Comparison of ENCODE assay signal across 22 cellular contexts in genomic region chr12:3106564-3106963, GRCh38. TPM values are rescaled to one million over a fixed set of nuclear protein-coding genes. Genes with fewer than 3 reads are reported as not detected.
DNase-seq lines count a peak whose midpoint lies in the region; ATAC-seq and TF ChIP-seq lines count a peak whose summit lies in the region.
"Had no signal": no experiment of that assay in that cellular context is flagged by ENCODE, and none has a peak within 500 bp of the region (broad histone marks: within the 10 kb centered on the region; RNA-seq: fewer than 3 reads in every experiment).

No MANE protein-coding gene starts in this region.

- H3K27ac Mint-ChIP-seq in neural progenitor cell, result no peak overlapping the region
- H3K27ac Mint-ChIP-seq: activated naive CD4-positive, alpha-beta T cell treated with anti-CD3 and anti-CD28 coated beads, Interleukin-2, amount 10 ng/mL, durations not matched to agents 7 days and 5 days; memory B cell; natural killer cell treated with Interleukin-12 subunit alpha and Interleukin-12 subunit beta and Interleukin-15 and Interleukin-18, amount 100 ng/mL, for 72 hours; T-helper 2 cell treated with Interferon-gamma antibody and Interleukin-4, amounts not matched to agents 5 μg/mL and 100 μg/mL, for 36 hours had no signal

- peaks cover 17 to 62% (median 55%) of the 10 kb centered on the region in 10 experiments for H3K4me1 ChIP-seq in BLaER1 treated with 17β-estradiol and CSF1 and Interleukin-3, amounts not matched to agents 10 nM and 100 nM
- H3K4me1 ChIP-seq in neural progenitor cell, result peaks cover 29% of the 10 kb centered on the region

- peak overlapping the region in 5 of 11 experiments; percentile 13 to 54 (median 41); a peak in 7 of 22 replicates for H3K9ac ChIP-seq in BLaER1 treated with 17β-estradiol and CSF1 and Interleukin-3, amounts not matched to agents 10 nM and 100 nM
- no peak overlapping the region for H3K9ac ChIP-seq in neural progenitor cell
- H3K9ac ChIP-seq: KMS-11 had no signal

- peaks cover 0 to 50% (median 0%) of the 10 kb centered on the region in 11 experiments; a peak in 5 of 22 replicates for H3K27me3 ChIP-seq in BLaER1 treated with 17β-estradiol and CSF1 and Interleukin-3, amounts not matched to agents 10 nM and 100 nM
- H3K27me3 ChIP-seq in brain microvascular endothelial cell (replicated peaks), result no peaks in the 10 kb centered on the region
- no peaks in the 10 kb centered on the region for H3K27me3 ChIP-seq in neural progenitor cell
- H3K27me3 ChIP-seq: ascending aorta, esophagus squamous epithelium had no signal

- H4K20me1 ChIP-seq in BLaER1 treated with 17β-estradiol and CSF1 and Interleukin-3, amounts not matched to agents 10 nM and 100 nM, result peaks cover 0 to 47% (median 0%) of the 10 kb centered on the region in 11 experiments; a peak in 5 of 22 replicates
- no peaks in the 10 kb centered on the region for H4K20me1 ChIP-seq in neural progenitor cell (ENCODE audit: low read depth)

- H3K4me3 ChIP-seq in BLaER1 treated with 17β-estradiol and CSF1 and Interleukin-3, amounts not matched to agents 10 nM and 100 nM, result no peak overlapping the region
- H3K4me3 ChIP-seq in brain microvascular endothelial cell (ENCODE audit: low read depth, low read length) (no peak overlapping the region), neural progenitor cell (no peak overlapping the region)
- H3K4me3 ChIP-seq: ascending aorta, esophagus squamous epithelium had no signal

- no peak for ATAC-seq in HG03520 (IDR thresholded peaks at IDR 0.05; ENCODE audit: unreplicated experiment)

- peak overlapping the region; percentile 41 to 90 (median 73) for H3K4me2 ChIP-seq in BLaER1 treated with 17β-estradiol and CSF1 and Interleukin-3, amounts not matched to agents 10 nM and 100 nM
- no peak overlapping the region for H3K4me2 ChIP-seq in neural progenitor cell
- H3K4me2 ChIP-seq: KMS-11 had no signal

- peak overlapping the region; percentile 6 for H3K4me3 Mint-ChIP-seq in neural progenitor cell
- H3K4me3 Mint-ChIP-seq: activated naive CD4-positive, alpha-beta T cell treated with anti-CD3 and anti-CD28 coated beads, Interleukin-2, amount 10 ng/mL, durations not matched to agents 7 days and 5 days; memory B cell; natural killer cell treated with Interleukin-12 subunit alpha and Interleukin-12 subunit beta and Interleukin-15 and Interleukin-18, amount 100 ng/mL, for 72 hours; T-helper 2 cell treated with Interferon-gamma antibody and Interleukin-4, amounts not matched to agents 5 μg/mL and 100 μg/mL, for 36 hours had no signal

- TF ChIP-seq CTCF in brain microvascular endothelial cell (IDR thresholded peaks at IDR 0.05; ENCODE audit: low read depth, low read length, missing control alignments) (no peak), neural progenitor cell (IDR thresholded peaks at IDR 0.05) (no peak)

- H3F3A ChIP-seq in neural progenitor cell (ENCODE audit: low read depth), result peaks cover 30% of the 10 kb centered on the region

- peaks cover 15% of the 10 kb centered on the region for H3K27me3 Mint-ChIP-seq in neural progenitor cell (ENCODE audit: insufficient read depth, low read depth)

- H3K4me1 Mint-ChIP-seq in neural progenitor cell, result peaks cover 51% of the 10 kb centered on the region
- H3K4me1 Mint-ChIP-seq: activated naive CD4-positive, alpha-beta T cell treated with anti-CD3 and anti-CD28 coated beads, Interleukin-2, amount 10 ng/mL, durations not matched to agents 7 days and 5 days; memory B cell had no signal

- H3K9me3 Mint-ChIP-seq in neural progenitor cell, result no peaks in the 10 kb centered on the region
- H3K9me3 Mint-ChIP-seq: activated naive CD4-positive, alpha-beta T cell treated with anti-CD3 and anti-CD28 coated beads, Interleukin-2, amount 10 ng/mL, durations not matched to agents 7 days and 5 days; memory B cell; natural killer cell treated with Interleukin-12 subunit alpha and Interleukin-12 subunit beta and Interleukin-15 and Interleukin-18, amount 100 ng/mL, for 72 hours; T-helper 2 cell treated with Interferon-gamma antibody and Interleukin-4, amounts not matched to agents 5 μg/mL and 100 μg/mL, for 36 hours had no signal

- DNase-seq in M059J (ENCODE audit: low read depth), result peak; percentile 20
- DNase-seq in brain microvascular endothelial cell, result no peak
- DNase-seq in neural progenitor cell (ENCODE audit: low spot score), result no peak
- no peak for DNase-seq in posterior vena cava (ENCODE audit: low spot score)
- no peak for DNase-seq in T-helper 2 cell
- DNase-seq: activated CD4-positive, CD25-positive, alpha-beta regulatory T cell; activated CD8-positive, alpha-beta memory T cell treated with anti-CD3 and anti-CD28 coated beads for 24 hours; activated naive CD4-positive, alpha-beta T cell treated with anti-CD3 and anti-CD28 coated beads, Interleukin-2, amount 10 ng/mL, durations not matched to agents 7 days and 5 days; activated T-cell treated with anti-CD3 and anti-CD28 coated beads, Interleukin-2, amount 50 U/mL, for 48 hours; AML-193; effector memory CD4-positive, alpha-beta T cell; esophagus squamous epithelium; NCI-H1092; SIG-M5; stimulated activated CD4-positive, alpha-beta T cell treated with anti-CD3 and anti-CD28 coated beads, Interleukin-12 subunit alpha, Interleukin-12 subunit beta, amount 100 ng/mL, for 4 hours had no signal

- intact Hi-C loops in posterior vena cava (cut with DNase I), result no loop called here

- no peaks in the 10 kb centered on the region for H3K36me3 Mint-ChIP-seq in neural progenitor cell
- H3K36me3 Mint-ChIP-seq: activated naive CD4-positive, alpha-beta T cell treated with anti-CD3 and anti-CD28 coated beads, Interleukin-2, amount 10 ng/mL, durations not matched to agents 7 days and 5 days; memory B cell; natural killer cell treated with Interleukin-12 subunit alpha and Interleukin-12 subunit beta and Interleukin-15 and Interleukin-18, amount 100 ng/mL, for 72 hours had no signal

- H3K27ac ChIP-seq in BLaER1 treated with 17β-estradiol and CSF1 and Interleukin-3, amounts not matched to agents 10 nM and 100 nM, result peak overlapping the region in 4 of 11 experiments; percentile 2 to 56 (median 42); a peak in 4 of 22 replicates
- H3K27ac ChIP-seq in brain microvascular endothelial cell (peak overlapping the region; percentile 80), neural progenitor cell (no peak overlapping the region)
- H3K27ac ChIP-seq: KMS-11 had no signal

- no peaks in the 10 kb centered on the region for H3K9me3 ChIP-seq in BLaER1 treated with 17β-estradiol and CSF1 and Interleukin-3, amounts not matched to agents 10 nM and 100 nM (replicated peaks in 1 of 11)
- H3K9me3 ChIP-seq in neural progenitor cell (ENCODE audit: low read depth), result no peaks in the 10 kb centered on the region
- H3K9me3 ChIP-seq: ascending aorta, esophagus squamous epithelium had no signal

- H2AFZ ChIP-seq in neural progenitor cell (replicated peaks), result no peak overlapping the region

- H3K79me2 ChIP-seq in neural progenitor cell (ENCODE audit: low read depth), result no peaks in the 10 kb centered on the region

- in situ Hi-C loops in brain microvascular endothelial cell (cut with HindIII; ENCODE audit: low pct_ligation_motif_present, low sequenced_read_pairs), result no loop called here

- H3K36me3 ChIP-seq in BLaER1 treated with 17β-estradiol and CSF1 and Interleukin-3, amounts not matched to agents 10 nM and 100 nM, result peaks cover 0 to 3% (median 0%) of the 10 kb centered on the region in 11 experiments; a peak in 1 of 22 replicates
- H3K36me3 ChIP-seq in brain microvascular endothelial cell (replicated peaks), result no peaks in the 10 kb centered on the region
- H3K36me3 ChIP-seq in neural progenitor cell, result no peaks in the 10 kb centered on the region
- H3K36me3 ChIP-seq: ascending aorta, esophagus squamous epithelium had no signal

RNA-seq across cellular contexts. Expression of gene TSPAN9, which starts 29.4 kb away (rescaled TPM):
- 15.3 and 17.1 TPM in 2 replicates for total RNA-seq in M059J (2014; rRNA removed; shearing (Covaris generic))
- 7.8 and 26.2 TPM in 2 replicates for total RNA-seq in neural progenitor cell (ENCODE audit: low replicate concordance)
- total RNA-seq in posterior vena cava, result 10 to 100 TPM; 34.2 to 38.5 TPM
